Comparison of ENCODE assay signal across 12 cellular contexts in genomic region chr13:44132710-44133109, GRCh38.
DNase-seq lines count a peak whose midpoint lies in the region; FAIRE-seq and TF ChIP-seq lines count a peak whose summit lies in the region.
"Had no signal": no experiment of that assay in that cellular context is flagged by ENCODE, and none has a peak within 500 bp of the region (broad histone marks: within the 10 kb centered on the region; RNA-seq: fewer than 3 reads in every experiment).

No MANE protein-coding gene starts in this region.

- peak overlapping the region; percentile 9 for H3K27ac ChIP-seq in fibroblast of lung (ENCODE audit: insufficient read depth, low read length)
- no peak overlapping the region for H3K27ac ChIP-seq in ovary
- H3K27ac ChIP-seq: HL-60 had no signal

- intact Hi-C loops in ovary (cut with DNase I) = no loop called here

- peak; percentile 6 for DNase-seq in AG08395 (ENCODE audit: low spot score)
- DNase-seq in RKO (ENCODE audit: low spot score) = peak; percentile 89
- DNase-seq in fibroblast of lung (ENCODE audit: low read depth in 2 of 2) = peak; percentile 48 to 80
- no peak for DNase-seq in GM12891 (ENCODE audit: insufficient read length, low spot score)
- no peak for DNase-seq in SHP77 (lab: John Stamatoyannopoulos, UW)
- no peak for DNase-seq in ovary
- no peak for DNase-seq in GDM1 (lab: John Stamatoyannopoulos, UW)
- DNase-seq: NCI-H446, T1000 had no signal

- H3K9me3 ChIP-seq in fibroblast of lung (ENCODE audit: control insufficient read depth, insufficient read depth, low read depth, low read length) = no peaks in the 10 kb centered on the region
- H3K9me3 ChIP-seq in mucosa of stomach (ENCODE audit: control insufficient read depth, low read length) = no peaks in the 10 kb centered on the region
- H3K9me3 ChIP-seq in ovary = no peaks in the 10 kb centered on the region

- no peaks in the 10 kb centered on the region for H4K20me1 ChIP-seq in fibroblast of lung (ENCODE audit: control insufficient read depth, extremely low read depth, insufficient read depth, low read length)

- TF ChIP-seq POLR2A in GM12891 (IDR thresholded peaks at IDR 0.05; ENCODE audit: low read depth, low read length) (no peak), ovary (IDR thresholded peaks at IDR 0.05) (no peak)

- H3K4me1 ChIP-seq in fibroblast of lung (ENCODE audit: control insufficient read depth, extremely low read depth, insufficient read depth, low read length) (peaks cover 14% of the 10 kb centered on the region), mucosa of stomach (ENCODE audit: control insufficient read depth, insufficient read depth, low read length) (peaks cover 10% of the 10 kb centered on the region), ovary (ENCODE audit: insufficient read depth) (no peaks in the 10 kb centered on the region)

- H3K27me3 ChIP-seq in fibroblast of lung (ENCODE audit: control insufficient read depth, insufficient read depth, low read length) (no peaks in the 10 kb centered on the region), mucosa of stomach (ENCODE audit: control insufficient read depth, insufficient read depth, low read length) (no peaks in the 10 kb centered on the region), ovary (no peaks in the 10 kb centered on the region)

- no peak for TF ChIP-seq EP300 in ovary (IDR thresholded peaks at IDR 0.05)

- H3K9ac ChIP-seq in fibroblast of lung (ENCODE audit: insufficient read depth, low read length) (no peak overlapping the region), mucosa of stomach (ENCODE audit: low read length) (peak overlapping the region; percentile 11)

- 54 to 68% (median 57%) methylated on average over 6 of the region's 6 CpGs for WGBS in ovary, 3 donors

- H3K4me2 ChIP-seq in fibroblast of lung (ENCODE audit: extremely low read depth, insufficient read depth, low read length) = no peak overlapping the region

- no peaks in the 10 kb centered on the region for H3K79me2 ChIP-seq in fibroblast of lung (ENCODE audit: control insufficient read depth, insufficient read depth, low read length)

- no peak overlapping the region for H3K4me3 ChIP-seq in fibroblast of lung (replicated peaks in 1 of 4; ENCODE audit: control extremely low read depth in 1 of 4, insufficient read depth in 1 of 4, low read depth in 3 of 4, low read length in 4 of 4)
- no peak overlapping the region for H3K4me3 ChIP-seq in mucosa of stomach (ENCODE audit: low read length)
- no peak overlapping the region for H3K4me3 ChIP-seq in ovary

- H2AFZ ChIP-seq in fibroblast of lung (ENCODE audit: low read length) = peak overlapping the region; percentile 25

- no peak for FAIRE-seq in GM12891 (lab: Jason Lieb, UNC)
- FAIRE-seq: frontal cortex had no signal

- no peaks in the 10 kb centered on the region for H3K36me3 ChIP-seq in fibroblast of lung (ENCODE audit: control insufficient read depth, insufficient read depth, low read length)
- H3K36me3 ChIP-seq in mucosa of stomach (ENCODE audit: control insufficient read depth, insufficient read depth, low read length) = no peaks in the 10 kb centered on the region
- no peaks in the 10 kb centered on the region for H3K36me3 ChIP-seq in ovary

- no peak for TF ChIP-seq CTCF in fibroblast of lung (conservative IDR thresholded peaks at IDR 0.05 in 1 of 2, IDR thresholded peaks at IDR 0.05 in 1 of 2; ENCODE audit: low read depth in 1 of 2, low read length in 2 of 2)
- no peak for TF ChIP-seq CTCF in ovary (IDR thresholded peaks at IDR 0.05)

TF ChIP-seq in GM12891, 5 proteins besides CTCF, POLR2A, EP300 and RAD21:
- TF ChIP-seq POU2F2 (IDR thresholded peaks at IDR 0.05; ENCODE audit: low read depth, low read length) (no peak), TAF1 (IDR thresholded peaks at IDR 0.05; ENCODE audit: low read depth, low read length) (no peak), PAX5 (IDR thresholded peaks at IDR 0.05; ENCODE audit: insufficient read depth, low read length, severe bottlenecking) (no peak), SPI1 (IDR thresholded peaks at IDR 0.05; ENCODE audit: low read depth, low read length) (no peak), POLR2AphosphoS5 (IDR thresholded peaks at IDR 0.05; ENCODE audit: low read depth, low read length) (no peak)

Comparison
In these comparisons a context has a peak if more than half of its experiments do, and no peak if none do; other contexts are left out.
1. DNase-seq: peak in AG08395 (single experiment), RKO (single experiment) and fibroblast of lung (2 of 2); none in GM12891 (single experiment), SHP77 (0 of 2), ovary (0 of 5) and GDM1 (single experiment).